Comparison of ENCODE assay signal across 16 cellular contexts in genomic region chr4:66558651-66559050, GRCh38.
A peak's percentile ranks its signal among the peaks of the same experiment; 100 is the strongest.
DNase-seq lines count a peak whose midpoint lies in the region; ATAC-seq and TF ChIP-seq lines count a peak whose summit lies in the region.
"Had no signal": no experiment of that assay in that cellular context is flagged by ENCODE, and none has a peak within 500 bp of the region (broad histone marks: within the 10 kb centered on the region; RNA-seq: fewer than 3 reads in every experiment).

No MANE protein-coding gene starts in this region.

- H3K4me1 ChIP-seq in SJSA1 (replicated peaks) (peaks cover 65% of the 10 kb centered on the region), neuron (ENCODE audit: insufficient read depth, low read length) (peaks cover 4% of the 10 kb centered on the region)
- H3K4me1 ChIP-seq: SJCRH30 had no signal

- H3K9me3 ChIP-seq in SJSA1 (replicated peaks) (no peaks in the 10 kb centered on the region; the same call in 1 of the 2 replicates), neuron (ENCODE audit: low read length) (no peaks in the 10 kb centered on the region)
- H3K9me3 ChIP-seq: A549, SJCRH30 had no signal

- DNase-seq in ELR (ENCODE audit: low read depth) (peak; percentile 34), SJSA1 (ENCODE audit: low read depth in 1 of 2, low spot score in 2 of 2) (peak in 1 of 2 experiments; percentile 63), brain microvascular endothelial cell (no peak)
- DNase-seq in activated effector memory CD4-positive, alpha-beta T cell treated with anti-CD3 and anti-CD28 coated beads, Interleukin-2, amount 50 U/mL, for 16 hours: no peak
- DNase-seq: DMS 273 treated with DMSO at 0.1 percent for 48 hours, EL, Karpas-422, NCI-H187 treated with DMSO at 0.1 percent for 48 hours, NCI-H748 treated with DMSO at 0.1 percent for 48 hours, SJCRH30 had no signal

- no peaks in the 10 kb centered on the region for H3K36me3 ChIP-seq in SJSA1
- H3K36me3 ChIP-seq in brain microvascular endothelial cell (replicated peaks): no peaks in the 10 kb centered on the region
- H3K36me3 ChIP-seq in neuron (ENCODE audit: insufficient read depth, low read length): no peaks in the 10 kb centered on the region
- H3K36me3 ChIP-seq: SJCRH30 had no signal

- H3K27ac ChIP-seq in SJSA1 (peak overlapping the region; percentile 58), brain microvascular endothelial cell (peak overlapping the region; percentile 18)
- H3K27ac ChIP-seq: C4-2B, SJCRH30 had no signal

- no peak for ATAC-seq in HG02981 (IDR thresholded peaks at IDR 0.05; ENCODE audit: unreplicated experiment)
- ATAC-seq in GM21576 (IDR thresholded peaks at IDR 0.05; ENCODE audit: unreplicated experiment): no peak
- ATAC-seq in GM19035 (IDR thresholded peaks at IDR 0.05; ENCODE audit: unreplicated experiment): no peak
- ATAC-seq: A549 had no signal

- H3K27me3 ChIP-seq in SJSA1 (replicated peaks) (no peaks in the 10 kb centered on the region), brain microvascular endothelial cell (replicated peaks) (no peaks in the 10 kb centered on the region), neuron (ENCODE audit: insufficient read depth, low read length) (no peaks in the 10 kb centered on the region)
- H3K27me3 ChIP-seq: SJCRH30 had no signal

- TF ChIP-seq CTCF in brain microvascular endothelial cell (IDR thresholded peaks at IDR 0.05; ENCODE audit: low read depth, low read length, missing control alignments): no peak

- H3K4me3 ChIP-seq in SJSA1: no peak overlapping the region
- H3K4me3 ChIP-seq in brain microvascular endothelial cell (ENCODE audit: low read depth, low read length): no peak overlapping the region
- no peak overlapping the region for H3K4me3 ChIP-seq in neuron (ENCODE audit: low read length)
- H3K4me3 ChIP-seq: A549, SJCRH30 had no signal

- in situ Hi-C loops in brain microvascular endothelial cell (cut with HindIII; ENCODE audit: low pct_ligation_motif_present, low sequenced_read_pairs): no loop called here

- H2AFZ ChIP-seq in neuron (ENCODE audit: low read depth, low read length): peak overlapping the region; percentile 81
